19 cellular contexts compared by ENCODE assay signal in the genomic region with DNA sequence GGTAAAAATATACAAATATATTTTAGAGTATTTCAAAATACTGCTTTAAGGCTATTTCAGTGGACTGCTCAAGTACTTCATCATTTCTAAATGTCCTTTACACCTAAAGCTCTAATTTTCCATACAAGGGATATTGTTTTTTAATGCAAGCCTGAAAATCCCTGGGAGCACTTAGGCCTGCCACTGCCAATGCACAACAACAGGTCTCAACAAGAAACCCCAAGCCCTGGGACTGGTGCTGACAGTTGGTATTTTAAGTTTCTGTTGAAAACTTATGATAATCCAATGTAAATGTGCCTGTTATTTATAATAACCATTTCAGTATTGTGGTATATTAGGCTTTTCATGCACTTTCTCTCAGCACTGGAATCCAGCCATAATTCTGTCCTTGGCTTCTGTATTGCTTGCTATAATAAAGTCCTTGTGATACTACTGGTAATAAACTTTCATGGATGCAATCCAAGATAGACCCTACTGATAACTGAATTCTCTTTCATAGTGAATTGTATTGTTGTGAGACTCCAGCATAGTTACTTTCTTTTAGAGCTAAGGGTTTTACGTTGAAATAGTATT.
A peak's percentile ranks its signal among the peaks of the same experiment; 100 is the strongest.
DNase-seq lines count a peak whose midpoint lies in the region; ATAC-seq, FAIRE-seq and TF ChIP-seq lines count a peak whose summit lies in the region.
"Had no signal": no experiment of that assay in that cellular context is flagged by ENCODE, and none has a peak within 500 bp of the region (broad histone marks: within the 10 kb centered on the region; RNA-seq: fewer than 3 reads in every experiment).

No MANE protein-coding gene starts in this region.

- H3K27ac Mint-ChIP-seq in MCF 10A (ENCODE audit: low read depth, unreplicated experiment) = no peak overlapping the region
- no peak overlapping the region for H3K27ac Mint-ChIP-seq in CD4-positive, alpha-beta T cell

- H3K36me3 ChIP-seq in mammary epithelial cell (ENCODE audit: insufficient read depth, low read length) = no peaks in the 10 kb centered on the region
- H3K36me3 ChIP-seq in suprapubic skin = no peaks in the 10 kb centered on the region
- H3K36me3 ChIP-seq: BLaER1 treated with 17β-estradiol and CSF1 and Interleukin-3, amounts not matched to agents 10 nM and 100 nM had no signal

- no peak for TF ChIP-seq POLR2A in suprapubic skin (IDR thresholded peaks at IDR 0.05)

- ATAC-seq in left colon (peak; percentile 85), HG03175 (IDR thresholded peaks at IDR 0.05; ENCODE audit: unreplicated experiment) (no peak)
- no peak for ATAC-seq in CD4-positive, alpha-beta T cell (ENCODE audit: poor library complexity)
- ATAC-seq: HepG2 had no signal

- intact Hi-C loops in mammary epithelial cell (cut with micrococcal nuclease) = no loop called here
- intact Hi-C loops in MCF 10A (cut with micrococcal nuclease) = no loop called here
- intact Hi-C loops in left colon (cut with DNase I, micrococcal nuclease) = no loop called here
- intact Hi-C loops in CD4-positive, alpha-beta T cell (cut with DNase I, micrococcal nuclease) = no loop called here

- no peaks in the 10 kb centered on the region for H3K4me1 Mint-ChIP-seq in MCF 10A (ENCODE audit: insufficient read depth, unreplicated experiment)
- H3K4me1 Mint-ChIP-seq in CD4-positive, alpha-beta T cell (ENCODE audit: low read depth) = no peaks in the 10 kb centered on the region

- H3K9me3 ChIP-seq in mammary epithelial cell (replicated peaks; ENCODE audit: insufficient read depth, low read length) (no peaks in the 10 kb centered on the region), suprapubic skin (no peaks in the 10 kb centered on the region)
- no peaks in the 10 kb centered on the region for H3K9me3 ChIP-seq in CD4-positive, alpha-beta T cell (ENCODE audit: control insufficient read depth, low read length)
- H3K9me3 ChIP-seq: BLaER1 treated with 17β-estradiol and CSF1 and Interleukin-3, amounts not matched to agents 10 nM and 100 nM; SJCRH30 had no signal

- peak overlapping the region; percentile 6 for H2AFZ ChIP-seq in mammary epithelial cell (ENCODE audit: low read depth, low read length)

- BruUV-seq in mammary epithelial cell (replicated peaks; lab: Mats Ljungman, UMichigan) (no TSS peak), MCF 10A (replicated peaks; lab: Mats Ljungman, UMichigan) (no TSS peak)

- H4K20me1 ChIP-seq in mammary epithelial cell (ENCODE audit: insufficient read depth, low read length) = no peaks in the 10 kb centered on the region
- H4K20me1 ChIP-seq: BLaER1 treated with 17β-estradiol and CSF1 and Interleukin-3, amounts not matched to agents 10 nM and 100 nM had no signal

- no peaks in the 10 kb centered on the region for H3K9me3 Mint-ChIP-seq in MCF 10A (ENCODE audit: unreplicated experiment)
- no peaks in the 10 kb centered on the region for H3K9me3 Mint-ChIP-seq in CD4-positive, alpha-beta T cell

- H3K4me3 Mint-ChIP-seq in MCF 10A (ENCODE audit: unreplicated experiment) = no peak overlapping the region
- H3K4me3 Mint-ChIP-seq in CD4-positive, alpha-beta T cell = no peak overlapping the region

- CTCF ChIA-PET in mammary epithelial cell (lab: Charles Lee; ENCODE audit: low non-redundant PET) (no interaction called here), MCF 10A (lab: Yijun Ruan, JAX) (no interaction called here)
- CTCF ChIA-PET in CD4-positive, alpha-beta T cell (lab: Charles Lee) = no interaction called here

- peak; percentile 55 for DNase-seq in mammary epithelial cell
- no peak for DNase-seq in MCF 10A (ENCODE audit: unreplicated experiment)
- no peak for DNase-seq in left colon
- no peak for DNase-seq in suprapubic skin (ENCODE audit: low spot score in 2 of 2)
- no peak for DNase-seq in NOMO-1 (lab: John Stamatoyannopoulos, UW; ENCODE audit: unreplicated experiment in 2 of 2)
- no peak for DNase-seq in CD4-positive, alpha-beta T cell
- DNase-seq: KG1, NCI-H1048, NCI-H187, NCI-H345, NCI-H69, SJCRH30 had no signal

- WGBS in mammary epithelial cell (ENCODE audit: low coverage, missing lambda C conversion rate) = 0% methylated on average over 1 of the region's 1 CpG
- 16% methylated on average over 1 of the region's 1 CpG for whole genome bisulfite sequencing in suprapubic skin

- H3K27ac ChIP-seq in mammary epithelial cell (ENCODE audit: insufficient read depth, low read depth, low read length) = peak overlapping the region; percentile 41
- peak overlapping the region; percentile 10 for H3K27ac ChIP-seq in suprapubic skin
- no peak overlapping the region for H3K27ac ChIP-seq in CD4-positive, alpha-beta T cell (ENCODE audit: low read depth, low read length)
- H3K27ac ChIP-seq: BLaER1 treated with 17β-estradiol and CSF1 and Interleukin-3, amounts not matched to agents 10 nM and 100 nM; RWPE1; SJCRH30 had no signal

- H3K9ac ChIP-seq in mammary epithelial cell (ENCODE audit: insufficient read depth, low read length) = no peak overlapping the region
- H3K9ac ChIP-seq: BLaER1 treated with 17β-estradiol and CSF1 and Interleukin-3, amounts not matched to agents 10 nM and 100 nM had no signal

- peak; percentile 24 for FAIRE-seq in colon (lab: Jason Lieb, UNC)
- FAIRE-seq: GM12892, H1, HepG2 had no signal

- H3K4me2 ChIP-seq in mammary epithelial cell (ENCODE audit: insufficient read depth, low read depth, low read length) = peak overlapping the region; percentile 26
- H3K4me2 ChIP-seq: BLaER1 treated with 17β-estradiol and CSF1 and Interleukin-3, amounts not matched to agents 10 nM and 100 nM had no signal

- no peaks in the 10 kb centered on the region for H3K27me3 Mint-ChIP-seq in MCF 10A (ENCODE audit: insufficient read depth, unreplicated experiment)
- H3K27me3 Mint-ChIP-seq in CD4-positive, alpha-beta T cell = no peaks in the 10 kb centered on the region

- in situ Hi-C loops in mammary epithelial cell (cut with MboI; ENCODE audit: low sequenced_read_pairs in 2 of 2) = no loop called here

- H3K4me3 ChIP-seq in mammary epithelial cell (replicated peaks in 1 of 3; ENCODE audit: insufficient read depth in 1 of 3, low read depth in 2 of 3, low read length in 3 of 3) (no peak overlapping the region), suprapubic skin (no peak overlapping the region)
- H3K4me3 ChIP-seq: BLaER1 treated with 17β-estradiol and CSF1 and Interleukin-3, amounts not matched to agents 10 nM and 100 nM; SJCRH30 had no signal

- TF ChIP-seq CTCF in mammary epithelial cell (conservative IDR thresholded peaks at IDR 0.05 in 1 of 2, IDR thresholded peaks at IDR 0.05 in 1 of 2; ENCODE audit: extremely low read depth in 1 of 2, insufficient read depth in 1 of 2, low read depth in 1 of 2, low read length in 2 of 2) (no peak), MCF 10A (IDR thresholded peaks at IDR 0.05; ENCODE audit: unreplicated experiment) (no peak), suprapubic skin (IDR thresholded peaks at IDR 0.05) (no peak)
- TF ChIP-seq CTCF in CD4-positive, alpha-beta T cell (IDR thresholded peaks at IDR 0.05) = no peak

- H3K27me3 ChIP-seq in mammary epithelial cell (ENCODE audit: insufficient read depth, low read length) (no peaks in the 10 kb centered on the region), suprapubic skin (no peaks in the 10 kb centered on the region)
- H3K27me3 ChIP-seq in CD4-positive, alpha-beta T cell (ENCODE audit: control insufficient read depth, insufficient read depth, low read length) = no peaks in the 10 kb centered on the region
- H3K27me3 ChIP-seq: BLaER1 treated with 17β-estradiol and CSF1 and Interleukin-3, amounts not matched to agents 10 nM and 100 nM; SJCRH30 had no signal

- dilution Hi-C loops in mammary epithelial cell (cut with HindIII; ENCODE audit: low sequenced_read_pairs) = no loop called here

- no peaks in the 10 kb centered on the region for H3K79me2 ChIP-seq in mammary epithelial cell (ENCODE audit: insufficient read depth, low read length)

- no peak for TF ChIP-seq EP300 in suprapubic skin (IDR thresholded peaks at IDR 0.05)

- POLR2A ChIA-PET in MCF 10A (lab: Yijun Ruan, JAX) = interaction anchor here (0.9 to 3.3 kb wide), 4 partner anchors 9 to 227 kb away, joined by 3 to 19 read pairs (median 6); no protein-coding TSS in a partner anchor
- POLR2A ChIA-PET in CD4-positive, alpha-beta T cell (lab: Charles Lee) = no interaction called here

- peaks cover 7% of the 10 kb centered on the region for H3K4me1 ChIP-seq in mammary epithelial cell (ENCODE audit: insufficient read depth, low read length)
- H3K4me1 ChIP-seq in suprapubic skin = peaks cover 32% of the 10 kb centered on the region
- H3K4me1 ChIP-seq: BLaER1 treated with 17β-estradiol and CSF1 and Interleukin-3, amounts not matched to agents 10 nM and 100 nM; SJCRH30 had no signal

- H3K36me3 Mint-ChIP-seq in MCF 10A (ENCODE audit: insufficient read depth, unreplicated experiment) = no peaks in the 10 kb centered on the region
- no peaks in the 10 kb centered on the region for H3K36me3 Mint-ChIP-seq in CD4-positive, alpha-beta T cell (ENCODE audit: low read depth)
